ENCODE assay signal across 1 cellular context in the genomic region with DNA sequence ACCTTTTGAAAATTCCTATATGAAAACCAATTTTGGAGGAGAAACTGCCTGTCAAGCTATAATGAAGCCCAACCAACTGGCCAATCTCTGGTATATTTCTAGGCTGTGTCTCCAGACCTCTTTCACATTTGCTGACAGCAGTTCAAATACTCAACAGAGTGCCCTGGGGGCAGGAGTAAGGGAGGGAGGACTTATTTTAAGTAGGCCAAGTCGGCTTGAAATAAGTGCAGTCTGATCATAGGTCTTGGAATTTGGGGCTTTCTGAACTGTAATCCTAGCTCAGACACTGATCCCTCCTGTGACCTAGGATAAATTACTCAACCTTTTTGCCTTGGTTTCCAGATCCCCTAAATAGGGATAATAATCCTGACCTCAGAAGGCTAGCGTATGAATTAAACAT.
TF ChIP-seq lines count a peak whose summit lies in the region.

No MANE protein-coding gene starts in this region.

TF ChIP-seq in SK-N-SH, 30 proteins besides CTCF, POLR2A, EP300 and RAD21:
- TF ChIP-seq, protein P1, sequence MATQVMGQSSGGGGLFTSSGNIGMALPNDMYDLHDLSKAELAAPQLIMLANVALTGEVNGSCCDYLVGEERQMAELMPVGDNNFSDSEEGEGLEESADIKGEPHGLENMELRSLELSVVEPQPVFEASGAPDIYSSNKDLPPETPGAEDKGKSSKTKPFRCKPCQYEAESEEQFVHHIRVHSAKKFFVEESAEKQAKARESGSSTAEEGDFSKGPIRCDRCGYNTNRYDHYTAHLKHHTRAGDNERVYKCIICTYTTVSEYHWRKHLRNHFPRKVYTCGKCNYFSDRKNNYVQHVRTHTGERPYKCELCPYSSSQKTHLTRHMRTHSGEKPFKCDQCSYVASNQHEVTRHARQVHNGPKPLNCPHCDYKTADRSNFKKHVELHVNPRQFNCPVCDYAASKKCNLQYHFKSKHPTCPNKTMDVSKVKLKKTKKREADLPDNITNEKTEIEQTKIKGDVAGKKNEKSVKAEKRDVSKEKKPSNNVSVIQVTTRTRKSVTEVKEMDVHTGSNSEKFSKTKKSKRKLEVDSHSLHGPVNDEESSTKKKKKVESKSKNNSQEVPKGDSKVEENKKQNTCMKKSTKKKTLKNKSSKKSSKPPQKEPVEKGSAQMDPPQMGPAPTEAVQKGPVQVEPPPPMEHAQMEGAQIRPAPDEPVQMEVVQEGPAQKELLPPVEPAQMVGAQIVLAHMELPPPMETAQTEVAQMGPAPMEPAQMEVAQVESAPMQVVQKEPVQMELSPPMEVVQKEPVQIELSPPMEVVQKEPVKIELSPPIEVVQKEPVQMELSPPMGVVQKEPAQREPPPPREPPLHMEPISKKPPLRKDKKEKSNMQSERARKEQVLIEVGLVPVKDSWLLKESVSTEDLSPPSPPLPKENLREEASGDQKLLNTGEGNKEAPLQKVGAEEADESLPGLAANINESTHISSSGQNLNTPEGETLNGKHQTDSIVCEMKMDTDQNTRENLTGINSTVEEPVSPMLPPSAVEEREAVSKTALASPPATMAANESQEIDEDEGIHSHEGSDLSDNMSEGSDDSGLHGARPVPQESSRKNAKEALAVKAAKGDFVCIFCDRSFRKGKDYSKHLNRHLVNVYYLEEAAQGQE (IDR thresholded peaks at IDR 0.05; ENCODE audit: low read depth, low read length): no peak
- TF ChIP-seq EZH2phosphoT487 (IDR thresholded peaks at IDR 0.05; ENCODE audit: borderline replicate concordance, low read depth) (no peak), JUND (IDR thresholded peaks at IDR 0.05) (no peak), GATA2 (CRISPR knock-in tag; IDR thresholded peaks at IDR 0.05) (no peak), MEF2A (IDR thresholded peaks at IDR 0.05; ENCODE audit: borderline replicate concordance, low read depth) (no peak), TEAD4 (IDR thresholded peaks at IDR 0.05; ENCODE audit: borderline replicate concordance, insufficient read depth) (no peak), NRF1 (IDR thresholded peaks at IDR 0.05; ENCODE audit: low read depth, low read length) (no peak), GABPA (IDR thresholded peaks at IDR 0.05; ENCODE audit: low read depth) (no peak)
- TF ChIP-seq, protein P2, sequence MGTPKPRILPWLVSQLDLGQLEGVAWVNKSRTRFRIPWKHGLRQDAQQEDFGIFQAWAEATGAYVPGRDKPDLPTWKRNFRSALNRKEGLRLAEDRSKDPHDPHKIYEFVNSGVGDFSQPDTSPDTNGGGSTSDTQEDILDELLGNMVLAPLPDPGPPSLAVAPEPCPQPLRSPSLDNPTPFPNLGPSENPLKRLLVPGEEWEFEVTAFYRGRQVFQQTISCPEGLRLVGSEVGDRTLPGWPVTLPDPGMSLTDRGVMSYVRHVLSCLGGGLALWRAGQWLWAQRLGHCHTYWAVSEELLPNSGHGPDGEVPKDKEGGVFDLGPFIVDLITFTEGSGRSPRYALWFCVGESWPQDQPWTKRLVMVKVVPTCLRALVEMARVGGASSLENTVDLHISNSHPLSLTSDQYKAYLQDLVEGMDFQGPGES (IDR thresholded peaks at IDR 0.05; ENCODE audit: low read depth, low read length): no peak
- TF ChIP-seq, protein P3, sequence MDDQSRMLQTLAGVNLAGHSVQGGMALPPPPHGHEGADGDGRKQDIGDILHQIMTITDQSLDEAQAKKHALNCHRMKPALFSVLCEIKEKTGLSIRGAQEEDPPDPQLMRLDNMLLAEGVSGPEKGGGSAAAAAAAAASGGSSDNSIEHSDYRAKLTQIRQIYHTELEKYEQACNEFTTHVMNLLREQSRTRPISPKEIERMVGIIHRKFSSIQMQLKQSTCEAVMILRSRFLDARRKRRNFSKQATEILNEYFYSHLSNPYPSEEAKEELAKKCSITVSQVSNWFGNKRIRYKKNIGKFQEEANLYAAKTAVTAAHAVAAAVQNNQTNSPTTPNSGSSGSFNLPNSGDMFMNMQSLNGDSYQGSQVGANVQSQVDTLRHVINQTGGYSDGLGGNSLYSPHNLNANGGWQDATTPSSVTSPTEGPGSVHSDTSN (IDR thresholded peaks at IDR 0.05): no peak
- TF ChIP-seq, protein P4, sequence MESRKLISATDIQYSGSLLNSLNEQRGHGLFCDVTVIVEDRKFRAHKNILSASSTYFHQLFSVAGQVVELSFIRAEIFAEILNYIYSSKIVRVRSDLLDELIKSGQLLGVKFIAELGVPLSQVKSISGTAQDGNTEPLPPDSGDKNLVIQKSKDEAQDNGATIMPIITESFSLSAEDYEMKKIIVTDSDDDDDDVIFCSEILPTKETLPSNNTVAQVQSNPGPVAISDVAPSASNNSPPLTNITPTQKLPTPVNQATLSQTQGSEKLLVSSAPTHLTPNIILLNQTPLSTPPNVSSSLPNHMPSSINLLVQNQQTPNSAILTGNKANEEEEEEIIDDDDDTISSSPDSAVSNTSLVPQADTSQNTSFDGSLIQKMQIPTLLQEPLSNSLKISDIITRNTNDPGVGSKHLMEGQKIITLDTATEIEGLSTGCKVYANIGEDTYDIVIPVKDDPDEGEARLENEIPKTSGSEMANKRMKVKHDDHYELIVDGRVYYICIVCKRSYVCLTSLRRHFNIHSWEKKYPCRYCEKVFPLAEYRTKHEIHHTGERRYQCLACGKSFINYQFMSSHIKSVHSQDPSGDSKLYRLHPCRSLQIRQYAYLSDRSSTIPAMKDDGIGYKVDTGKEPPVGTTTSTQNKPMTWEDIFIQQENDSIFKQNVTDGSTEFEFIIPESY (IDR thresholded peaks at IDR 0.05; ENCODE audit: borderline replicate concordance, low read depth): no peak
- TF ChIP-seq, protein P5, sequence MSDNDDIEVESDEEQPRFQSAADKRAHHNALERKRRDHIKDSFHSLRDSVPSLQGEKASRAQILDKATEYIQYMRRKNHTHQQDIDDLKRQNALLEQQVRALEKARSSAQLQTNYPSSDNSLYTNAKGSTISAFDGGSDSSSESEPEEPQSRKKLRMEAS (IDR thresholded peaks at IDR 0.05; ENCODE audit: low read depth): no peak
- TF ChIP-seq, protein P6, sequence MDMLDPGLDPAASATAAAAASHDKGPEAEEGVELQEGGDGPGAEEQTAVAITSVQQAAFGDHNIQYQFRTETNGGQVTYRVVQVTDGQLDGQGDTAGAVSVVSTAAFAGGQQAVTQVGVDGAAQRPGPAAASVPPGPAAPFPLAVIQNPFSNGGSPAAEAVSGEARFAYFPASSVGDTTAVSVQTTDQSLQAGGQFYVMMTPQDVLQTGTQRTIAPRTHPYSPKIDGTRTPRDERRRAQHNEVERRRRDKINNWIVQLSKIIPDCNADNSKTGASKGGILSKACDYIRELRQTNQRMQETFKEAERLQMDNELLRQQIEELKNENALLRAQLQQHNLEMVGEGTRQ (IDR thresholded peaks at IDR 0.05; ENCODE audit: borderline replicate concordance, low read depth, low read length): no peak
- TF ChIP-seq, protein P7, sequence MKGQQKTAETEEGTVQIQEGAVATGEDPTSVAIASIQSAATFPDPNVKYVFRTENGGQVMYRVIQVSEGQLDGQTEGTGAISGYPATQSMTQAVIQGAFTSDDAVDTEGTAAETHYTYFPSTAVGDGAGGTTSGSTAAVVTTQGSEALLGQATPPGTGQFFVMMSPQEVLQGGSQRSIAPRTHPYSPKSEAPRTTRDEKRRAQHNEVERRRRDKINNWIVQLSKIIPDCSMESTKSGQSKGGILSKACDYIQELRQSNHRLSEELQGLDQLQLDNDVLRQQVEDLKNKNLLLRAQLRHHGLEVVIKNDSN (IDR thresholded peaks at IDR 0.05; ENCODE audit: borderline replicate concordance, low read depth): no peak
TF ChIP-seq in SK-N-SH: peak in this region for 0.
